ENCODE assay signal across 9 cellular contexts in the genomic region with DNA sequence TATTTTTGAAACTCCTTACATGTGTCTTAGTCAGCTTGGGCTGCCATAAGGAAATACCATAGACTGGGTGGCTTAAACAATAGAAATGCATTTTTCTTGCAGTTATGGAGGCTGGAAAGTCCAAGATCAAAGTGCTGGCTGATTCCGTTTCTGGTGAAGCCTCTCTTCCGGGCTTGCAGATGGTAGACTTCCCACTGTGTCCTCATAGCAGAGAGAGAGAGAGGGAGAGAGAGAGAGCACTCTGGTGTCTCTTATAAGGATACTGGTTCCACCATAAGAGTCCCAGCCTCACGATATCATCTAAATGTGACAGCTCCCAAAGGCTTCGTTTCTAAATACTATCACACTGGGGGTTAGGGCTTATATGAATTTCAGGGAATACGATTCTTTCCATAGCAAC. TPM values are rescaled to one million over a fixed set of nuclear protein-coding genes. Genes with fewer than 3 reads are reported as not detected.
DNase-seq lines count a peak whose midpoint lies in the region; ATAC-seq and TF ChIP-seq lines count a peak whose summit lies in the region.
"Had no signal": no experiment of that assay in that cellular context is flagged by ENCODE, and none has a peak within 500 bp of the region (broad histone marks: within the 10 kb centered on the region; RNA-seq: fewer than 3 reads in every experiment).

No MANE protein-coding gene starts in this region.

- H3K4me1 ChIP-seq in OCI-LY1 (ENCODE audit: insufficient read depth, low read length, severe bottlenecking) (peaks cover 8% of the 10 kb centered on the region), hepatocyte (ENCODE audit: insufficient read depth) (no peaks in the 10 kb centered on the region)

- no peak overlapping the region for H3K27ac ChIP-seq in OCI-LY1 (ENCODE audit: low read depth, low read length, poor library complexity, severe bottlenecking)
- no peak overlapping the region for H3K27ac ChIP-seq in hepatocyte

- no peak for TF ChIP-seq CTCF in OCI-LY1 (IDR thresholded peaks at IDR 0.05; ENCODE audit: low read length)
- no peak for TF ChIP-seq CTCF in hepatocyte (IDR thresholded peaks at IDR 0.05; ENCODE audit: poor library complexity)

- H3K79me2 ChIP-seq in OCI-LY1 (ENCODE audit: insufficient read depth, low read length) (no peaks in the 10 kb centered on the region), hepatocyte (no peaks in the 10 kb centered on the region)

- no peak overlapping the region for H3K27ac Mint-ChIP-seq in T-helper 2 cell treated with Interferon-gamma antibody and Interleukin-4, amounts not matched to agents 5 μg/mL and 100 μg/mL, for 36 hours
- peak overlapping the region; percentile 83 to 88 for H3K27ac Mint-ChIP-seq in effector memory CD8-positive, alpha-beta T cell
- peak overlapping the region; percentile 76 to 94 for H3K27ac Mint-ChIP-seq in stimulated activated naive CD8-positive, alpha-beta T cell treated with anti-CD3 and anti-CD28 coated beads, Interleukin-15, amount 100 ng/mL, for 72 hours
- H3K27ac Mint-ChIP-seq: nephron had no signal

- no peaks in the 10 kb centered on the region for H3K36me3 ChIP-seq in OCI-LY1 (ENCODE audit: insufficient read depth, low read length)
- H3K36me3 ChIP-seq in hepatocyte (replicated peaks; ENCODE audit: insufficient read depth, low read depth), result no peaks in the 10 kb centered on the region

- H3K9me3 ChIP-seq in OCI-LY1 (ENCODE audit: low read length), result no peaks in the 10 kb centered on the region
- H3K9me3 ChIP-seq in hepatocyte (ENCODE audit: low read depth), result no peaks in the 10 kb centered on the region

- peak overlapping the region; percentile 95 for H3K4me3 Mint-ChIP-seq in T-helper 2 cell treated with Interferon-gamma antibody and Interleukin-4, amounts not matched to agents 5 μg/mL and 100 μg/mL, for 36 hours
- H3K4me3 Mint-ChIP-seq in effector memory CD8-positive, alpha-beta T cell, result peak overlapping the region; percentile 92
- H3K4me3 Mint-ChIP-seq in stimulated activated naive CD8-positive, alpha-beta T cell treated with anti-CD3 and anti-CD28 coated beads, Interleukin-15, amount 100 ng/mL, for 72 hours, result peak overlapping the region; percentile 95

- no peak for DNase-seq in T-helper 2 cell treated with Interferon-gamma antibody and Interleukin-4, amounts not matched to agents 5 μg/mL and 100 μg/mL, for 36 hours (ENCODE audit: low spot score)
- DNase-seq in T-helper 2 cell (no peak), HT-29 (ENCODE audit: low spot score) (no peak), hepatocyte (ENCODE audit: low spot score) (no peak)
- no peak for DNase-seq in effector memory CD8-positive, alpha-beta T cell
- DNase-seq in stimulated activated naive CD8-positive, alpha-beta T cell treated with anti-CD3 and anti-CD28 coated beads, Interleukin-15, amount 100 ng/mL, for 72 hours, result no peak

- peak overlapping the region; percentile 67 for H3K4me2 ChIP-seq in OCI-LY1 (ENCODE audit: low read length)
- H3K4me2 ChIP-seq in hepatocyte, result no peak overlapping the region

- no peaks in the 10 kb centered on the region for H3K27me3 ChIP-seq in OCI-LY1 (ENCODE audit: insufficient read depth, low read length)
- no peaks in the 10 kb centered on the region for H3K27me3 ChIP-seq in hepatocyte

- H2AFZ ChIP-seq in OCI-LY1 (ENCODE audit: low read length) (peak overlapping the region; percentile 48; the same call in 1 of the 2 replicates), hepatocyte (no peak overlapping the region)

- H3K9me2 ChIP-seq in OCI-LY1 (ENCODE audit: low read depth, low read length) (no peaks in the 10 kb centered on the region), hepatocyte (replicated peaks; ENCODE audit: insufficient read depth) (no peaks in the 10 kb centered on the region)

- no peaks in the 10 kb centered on the region for H3K36me3 Mint-ChIP-seq in T-helper 2 cell treated with Interferon-gamma antibody and Interleukin-4, amounts not matched to agents 5 μg/mL and 100 μg/mL, for 36 hours (ENCODE audit: low read depth)
- H3K36me3 Mint-ChIP-seq in effector memory CD8-positive, alpha-beta T cell (ENCODE audit: insufficient read depth), result no peaks in the 10 kb centered on the region

- H3K4me3 ChIP-seq in OCI-LY1 (ENCODE audit: low read depth, low read length, poor library complexity, severe bottlenecking) (peak overlapping the region; percentile 58), hepatocyte (no peak overlapping the region)

- 86% methylated on average over 5 of the region's 5 CpGs for WGBS in hepatocyte (ENCODE audit: low lambda C conversion rate, missing lambda C conversion rate)

- no peaks in the 10 kb centered on the region; the same call in 1 of the 2 replicates for H3F3A ChIP-seq in OCI-LY1 (ENCODE audit: insufficient read depth, low read length)

- H4K20me1 ChIP-seq in OCI-LY1 (ENCODE audit: insufficient read depth, low read length), result no peaks in the 10 kb centered on the region
- H4K20me1 ChIP-seq in hepatocyte (ENCODE audit: insufficient read depth, poor library complexity, severe bottlenecking), result no peaks in the 10 kb centered on the region

- no peaks in the 10 kb centered on the region for H3K9me3 Mint-ChIP-seq in T-helper 2 cell treated with Interferon-gamma antibody and Interleukin-4, amounts not matched to agents 5 μg/mL and 100 μg/mL, for 36 hours
- no peaks in the 10 kb centered on the region for H3K9me3 Mint-ChIP-seq in effector memory CD8-positive, alpha-beta T cell
- no peaks in the 10 kb centered on the region for H3K9me3 Mint-ChIP-seq in stimulated activated naive CD8-positive, alpha-beta T cell treated with anti-CD3 and anti-CD28 coated beads, Interleukin-15, amount 100 ng/mL, for 72 hours
- H3K9me3 Mint-ChIP-seq: nephron had no signal

- ATAC-seq in effector memory CD8-positive, alpha-beta T cell (replicated peaks), result no peak
- ATAC-seq in stimulated activated naive CD8-positive, alpha-beta T cell treated with anti-CD3 and anti-CD28 coated beads, Interleukin-15, amount 100 ng/mL, for 72 hours, result peak; percentile 46
- no peak for ATAC-seq in GM21737 (IDR thresholded peaks at IDR 0.05; ENCODE audit: unreplicated experiment)

- H3K9ac ChIP-seq in OCI-LY1 (ENCODE audit: low read length), result peak overlapping the region; percentile 19; the same call in 1 of the 2 replicates

- peaks cover 9% of the 10 kb centered on the region for H3K4me1 Mint-ChIP-seq in T-helper 2 cell treated with Interferon-gamma antibody and Interleukin-4, amounts not matched to agents 5 μg/mL and 100 μg/mL, for 36 hours (ENCODE audit: low read depth)
- peaks cover 5 to 10% of the 10 kb centered on the region in 2 donors for H3K4me1 Mint-ChIP-seq in effector memory CD8-positive, alpha-beta T cell (ENCODE audit: low read depth in 2 of 2)
- H3K4me1 Mint-ChIP-seq in stimulated activated naive CD8-positive, alpha-beta T cell treated with anti-CD3 and anti-CD28 coated beads, Interleukin-15, amount 100 ng/mL, for 72 hours, result peaks cover 25% of the 10 kb centered on the region

- peaks cover 3% of the 10 kb centered on the region for H3K27me3 Mint-ChIP-seq in T-helper 2 cell treated with Interferon-gamma antibody and Interleukin-4, amounts not matched to agents 5 μg/mL and 100 μg/mL, for 36 hours (ENCODE audit: low read depth)
- peaks cover 4 to 6% of the 10 kb centered on the region in 2 donors for H3K27me3 Mint-ChIP-seq in effector memory CD8-positive, alpha-beta T cell
- H3K27me3 Mint-ChIP-seq in stimulated activated naive CD8-positive, alpha-beta T cell treated with anti-CD3 and anti-CD28 coated beads, Interleukin-15, amount 100 ng/mL, for 72 hours, result peaks cover 4% of the 10 kb centered on the region

RNA-seq across cellular contexts. Expression of a gene that starts 39.7 kb away (rescaled TPM):
- 0.39 and 0.61 TPM in 2 replicates for total RNA-seq in HT-29 (2014; rRNA removed; shearing (Covaris generic))
- total RNA-seq in hepatocyte, result 7.1 and 8.7 TPM in 2 replicates
- polyA plus RNA-seq in hepatocyte, result 2.4 and 3.7 TPM in 2 replicates
